Comparison of ENCODE assay signal across 1 cellular context in the genomic region with DNA sequence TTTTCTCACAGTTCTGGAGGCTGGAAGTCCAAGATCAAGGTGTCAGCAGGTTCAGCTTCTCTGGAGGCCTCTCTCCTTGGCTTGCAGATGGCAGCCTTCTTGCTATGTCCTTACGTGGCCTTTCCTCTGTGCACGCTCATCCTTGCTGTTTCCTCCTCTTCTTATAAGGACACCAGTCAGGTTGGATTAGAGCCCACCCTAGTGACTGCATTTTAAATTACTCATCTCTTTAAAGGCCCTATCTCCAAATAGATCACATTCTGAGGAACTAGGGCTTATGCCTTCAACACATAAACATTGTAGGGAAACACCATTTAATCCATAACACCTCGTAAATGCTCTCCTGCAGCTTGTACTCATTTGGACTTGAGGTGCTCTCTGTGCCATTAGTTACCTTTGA.
TF ChIP-seq lines count a peak whose summit lies in the region.

No MANE protein-coding gene starts in this region.

TF ChIP-seq in H1, 55 proteins besides CTCF, POLR2A, EP300 and RAD21:
- no peak for TF ChIP-seq SAP30 (IDR thresholded peaks at IDR 0.05; ENCODE audit: insufficient read depth, insufficient replicate concordance, low read length)
- no peak for TF ChIP-seq JUN (IDR thresholded peaks at IDR 0.05; ENCODE audit: low read depth, low read length)
- TF ChIP-seq BACH1 (IDR thresholded peaks at IDR 0.05; ENCODE audit: low read length), result no peak
- TF ChIP-seq SP4 (IDR thresholded peaks at IDR 0.05; ENCODE audit: low read length), result no peak
- no peak for TF ChIP-seq CHD7 (IDR thresholded peaks at IDR 0.05; ENCODE audit: insufficient replicate concordance, low read length)
- TF ChIP-seq CBX8 (IDR thresholded peaks at IDR 0.05; ENCODE audit: borderline replicate concordance, low read depth, low read length), result no peak
- TF ChIP-seq TAF1 (IDR thresholded peaks at IDR 0.05; ENCODE audit: low read depth, low read length), result no peak
